15 cellular contexts compared by ENCODE assay signal in genomic region chr3:10855871-10856662, GRCh38. TPM values are rescaled to one million over a fixed set of nuclear protein-coding genes. Genes with fewer than 3 reads are reported as not detected.
DNase-seq lines count a peak whose midpoint lies in the region; ATAC-seq and TF ChIP-seq lines count a peak whose summit lies in the region.
"Had no signal": no experiment of that assay in that cellular context is flagged by ENCODE, and none has a peak within 500 bp of the region (broad histone marks: within the 10 kb centered on the region; RNA-seq: fewer than 3 reads in every experiment).

No MANE protein-coding gene starts in this region.

- H3K27ac ChIP-seq in OCI-LY3 (ENCODE audit: low read length) (no peak overlapping the region), parathyroid adenoma (no peak overlapping the region)
- H3K27ac ChIP-seq: neutrophil had no signal

- DNase-seq in epithelial cell of esophagus (ENCODE audit: low read depth): no peak
- DNase-seq in T-helper 17 cell: no peak
- DNase-seq in activated CD8-positive, alpha-beta T cell treated with anti-CD3 and anti-CD28 coated beads, Interleukin-2, amount 10 ng/mL, durations not matched to agents 7 days and 5 days: no peak
- DNase-seq in A172 (ENCODE audit: low spot score): no peak
- DNase-seq: activated T-cell treated with anti-CD3 and anti-CD28 coated beads for 4 hours; anterior cingulate cortex; DMS153; left cardiac atrium; NCI-H187 treated with DMSO at 0.1 percent for 48 hours; stimulated activated CD4-positive, alpha-beta T cell treated with anti-CD3 and anti-CD28 coated beads, Interleukin-15, amount 100 ng/mL, for 24 hours had no signal

- H3K9me3 ChIP-seq in OCI-LY3 (ENCODE audit: insufficient read depth, low read length) (no peaks in the 10 kb centered on the region), parathyroid adenoma (ENCODE audit: control insufficient read depth, low read length) (no peaks in the 10 kb centered on the region), T-helper 17 cell (ENCODE audit: control insufficient read depth, low read length, poor library complexity, severe bottlenecking) (no peaks in the 10 kb centered on the region)
- H3K9me3 ChIP-seq: neutrophil had no signal

- H3K9ac ChIP-seq in OCI-LY3 (ENCODE audit: low read length): no peak overlapping the region
- no peak overlapping the region for H3K9ac ChIP-seq in parathyroid adenoma

- H3K4me1 ChIP-seq in OCI-LY3 (ENCODE audit: low read length) (no peaks in the 10 kb centered on the region), parathyroid adenoma (no peaks in the 10 kb centered on the region)

- peaks cover 69% of the 10 kb centered on the region for H3K27me3 Mint-ChIP-seq in T-helper 17 cell
- no peaks in the 10 kb centered on the region for H3K27me3 Mint-ChIP-seq in activated CD8-positive, alpha-beta T cell treated with anti-CD3 and anti-CD28 coated beads, Interleukin-2, amount 10 ng/mL, durations not matched to agents 7 days and 5 days (ENCODE audit: low read depth)

- no peaks in the 10 kb centered on the region for H4K20me1 ChIP-seq in OCI-LY3 (ENCODE audit: insufficient read depth, low read length)

- no peak overlapping the region for H3K4me3 ChIP-seq in OCI-LY3 (ENCODE audit: low read length)
- no peak overlapping the region for H3K4me3 ChIP-seq in epithelial cell of esophagus (ENCODE audit: low read length)
- no peak overlapping the region for H3K4me3 ChIP-seq in parathyroid adenoma (ENCODE audit: low read depth, low read length)

- ATAC-seq in T-helper 17 cell (no peak), GM18907 (IDR thresholded peaks at IDR 0.05; ENCODE audit: unreplicated experiment) (no peak)
- ATAC-seq in activated CD8-positive, alpha-beta T cell treated with anti-CD3 and anti-CD28 coated beads, Interleukin-2, amount 10 ng/mL, durations not matched to agents 7 days and 5 days: no peak
- ATAC-seq: left cardiac atrium had no signal

- TF ChIP-seq CTCF in GM12873 (IDR thresholded peaks at IDR 0.05; ENCODE audit: insufficient read depth, low read depth, low read length, missing control alignments): peak; percentile 60
- TF ChIP-seq CTCF in OCI-LY3 (IDR thresholded peaks at IDR 0.05; ENCODE audit: low read depth, low read length): peak; percentile 16; the same call in 1 of the 2 replicates
- TF ChIP-seq CTCF in epithelial cell of esophagus (IDR thresholded peaks at IDR 0.05; ENCODE audit: insufficient read depth, low read depth, low read length, missing control alignments): peak; percentile 52
- peak; percentile 15 for TF ChIP-seq CTCF in parathyroid adenoma (IDR thresholded peaks at IDR 0.05)

- POLR2A ChIA-PET in activated CD8-positive, alpha-beta T cell treated with anti-CD3 and anti-CD28 coated beads, Interleukin-2, amount 10 ng/mL, durations not matched to agents 7 days and 5 days (lab: Charles Lee): no interaction called here

- H3K4me1 Mint-ChIP-seq in T-helper 17 cell: no peaks in the 10 kb centered on the region
- H3K4me1 Mint-ChIP-seq in activated CD8-positive, alpha-beta T cell treated with anti-CD3 and anti-CD28 coated beads, Interleukin-2, amount 10 ng/mL, durations not matched to agents 7 days and 5 days (ENCODE audit: low read depth): no peaks in the 10 kb centered on the region

- H3K27me3 ChIP-seq in OCI-LY3 (ENCODE audit: low read depth, low read length): peaks cover 17% of the 10 kb centered on the region
- H3K27me3 ChIP-seq in parathyroid adenoma (ENCODE audit: control insufficient read depth, insufficient read depth, low read length): no peaks in the 10 kb centered on the region
- H3K27me3 ChIP-seq: neutrophil had no signal

- H3K27ac Mint-ChIP-seq in T-helper 17 cell: no peak overlapping the region
- no peak overlapping the region for H3K27ac Mint-ChIP-seq in activated CD8-positive, alpha-beta T cell treated with anti-CD3 and anti-CD28 coated beads, Interleukin-2, amount 10 ng/mL, durations not matched to agents 7 days and 5 days

- no peak overlapping the region for H2AFZ ChIP-seq in OCI-LY3 (ENCODE audit: low read depth, low read length)
- no peak overlapping the region for H2AFZ ChIP-seq in parathyroid adenoma

- no peaks in the 10 kb centered on the region for H3K36me3 ChIP-seq in OCI-LY3 (replicated peaks; ENCODE audit: low read depth, low read length)
- no peaks in the 10 kb centered on the region for H3K36me3 ChIP-seq in parathyroid adenoma (ENCODE audit: control insufficient read depth, insufficient read depth, low read length)
- H3K36me3 ChIP-seq: neutrophil had no signal

- no peaks in the 10 kb centered on the region for H3K9me3 Mint-ChIP-seq in activated CD8-positive, alpha-beta T cell treated with anti-CD3 and anti-CD28 coated beads, Interleukin-2, amount 10 ng/mL, durations not matched to agents 7 days and 5 days (ENCODE audit: insufficient read depth)

- H3K79me2 ChIP-seq in OCI-LY3 (ENCODE audit: low read length) (no peaks in the 10 kb centered on the region), parathyroid adenoma (no peaks in the 10 kb centered on the region)

- H3K36me3 Mint-ChIP-seq in T-helper 17 cell (ENCODE audit: low read depth): peaks cover 4% of the 10 kb centered on the region
- H3K36me3 Mint-ChIP-seq in activated CD8-positive, alpha-beta T cell treated with anti-CD3 and anti-CD28 coated beads, Interleukin-2, amount 10 ng/mL, durations not matched to agents 7 days and 5 days (ENCODE audit: low read depth): no peaks in the 10 kb centered on the region

- CTCF ChIA-PET in activated CD8-positive, alpha-beta T cell treated with anti-CD3 and anti-CD28 coated beads, Interleukin-2, amount 10 ng/mL, durations not matched to agents 7 days and 5 days (lab: Charles Lee): no interaction called here

- H3K4me3 Mint-ChIP-seq in T-helper 17 cell: no peak overlapping the region
- no peak overlapping the region for H3K4me3 Mint-ChIP-seq in activated CD8-positive, alpha-beta T cell treated with anti-CD3 and anti-CD28 coated beads, Interleukin-2, amount 10 ng/mL, durations not matched to agents 7 days and 5 days

- H3K4me2 ChIP-seq in OCI-LY3 (ENCODE audit: low read length) (no peak overlapping the region), parathyroid adenoma (ENCODE audit: low read length) (no peak overlapping the region)

RNA-seq across cellular contexts. Expression of gene SLC6A11, which starts 40.0 kb away (rescaled TPM):
- not detected for total RNA-seq in T-helper 17 cell
- not detected for total RNA-seq in activated CD8-positive, alpha-beta T cell treated with anti-CD3 and anti-CD28 coated beads, Interleukin-2, amount 10 ng/mL, durations not matched to agents 7 days and 5 days
- total RNA-seq in A172 (2014; rRNA removed; shearing (Covaris generic)): 0.02 TPM in 1 of 2 replicates, not detected in the other
- total RNA-seq: left cardiac atrium had no signal
